In the genomic region with DNA sequence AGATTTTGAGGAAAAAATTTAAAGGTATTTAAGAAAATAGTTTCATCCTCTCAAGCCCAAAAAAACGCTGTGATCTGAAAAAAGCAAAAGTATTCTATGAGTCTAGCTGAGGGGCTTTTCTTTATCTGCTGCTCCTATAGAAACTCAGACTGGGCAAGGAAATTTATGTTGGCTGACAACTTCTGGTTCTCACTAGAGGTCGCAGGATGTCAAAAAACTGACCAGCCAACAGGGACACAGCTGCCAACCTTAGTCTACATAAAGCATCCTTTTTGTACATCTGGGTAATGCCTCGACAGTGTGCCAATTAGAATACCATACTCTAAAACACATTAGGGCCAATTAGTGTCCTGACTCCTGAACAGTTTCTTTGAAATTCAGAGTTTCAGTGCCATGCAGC, we compare ENCODE assay signal across 16 cellular contexts. TPM values are rescaled to one million over a fixed set of nuclear protein-coding genes. Genes with fewer than 3 reads are reported as not detected.
DNase-seq lines count a peak whose midpoint lies in the region; ATAC-seq, FAIRE-seq and TF ChIP-seq lines count a peak whose summit lies in the region.
"Had no signal": no experiment of that assay in that cellular context is flagged by ENCODE, and none has a peak within 500 bp of the region (broad histone marks: within the 10 kb centered on the region; RNA-seq: fewer than 3 reads in every experiment).

No MANE protein-coding gene starts in this region.

- H3K9me3 ChIP-seq in A549 (no peaks in the 10 kb centered on the region), H9 (ENCODE audit: control insufficient read depth, low read depth, low read length) (no peaks in the 10 kb centered on the region), Panc1 (ENCODE audit: control insufficient read depth, insufficient read depth, low read depth, low read length) (no peaks in the 10 kb centered on the region), endothelial cell of umbilical vein (replicated peaks; ENCODE audit: control insufficient read depth, insufficient read depth, low read length) (no peaks in the 10 kb centered on the region)
- H3K9me3 ChIP-seq: colonic mucosa, testis had no signal

- ATAC-seq in A549 (peak in 1 of 2 experiments; percentile 49; a peak in 1 of 6 replicates), Panc1 (no peak), GM18519 (IDR thresholded peaks at IDR 0.05; ENCODE audit: low FRiP score, unreplicated experiment) (no peak), GM19452 (IDR thresholded peaks at IDR 0.05; ENCODE audit: unreplicated experiment) (no peak)
- ATAC-seq: esophagus mucosa, left cardiac atrium had no signal

- TF ChIP-seq POLR2A in A549 (IDR thresholded peaks at IDR 0.05; ENCODE audit: low read length) (no peak), endothelial cell of umbilical vein (IDR thresholded peaks at IDR 0.05; ENCODE audit: low read depth, low read length) (no peak)

- no peak overlapping the region for H3T11ph ChIP-seq in H9 (ENCODE audit: low read length)

- H3K36me3 ChIP-seq in Panc1 (ENCODE audit: control insufficient read depth, insufficient read depth, low read length) (no peaks in the 10 kb centered on the region), endothelial cell of umbilical vein (ENCODE audit: control insufficient read depth in 2 of 2, extremely low read depth in 1 of 2, insufficient read depth in 2 of 2, low read length in 2 of 2) (no peaks in the 10 kb centered on the region)
- H3K36me3 ChIP-seq: colonic mucosa had no signal

- H3K4me3 ChIP-seq in A549 (no peak overlapping the region), Panc1 (ENCODE audit: low read depth in 2 of 2, low read length in 2 of 2) (no peak overlapping the region), endothelial cell of umbilical vein (replicated peaks in 1 of 3; ENCODE audit: insufficient read depth in 1 of 3, low read depth in 1 of 3, low read length in 3 of 3) (no peak overlapping the region)
- H3K4me3 ChIP-seq: colonic mucosa, testis had no signal

- H3K4ac ChIP-seq in H9 (ENCODE audit: low read depth, low read length), result no peak overlapping the region

- H3K27me3 Mint-ChIP-seq in H9 (ENCODE audit: low read depth), result no peaks in the 10 kb centered on the region; the same call in 1 of the 2 replicates

- H3K79me2 ChIP-seq in H9 (ENCODE audit: insufficient read depth, low read length) (no peaks in the 10 kb centered on the region), endothelial cell of umbilical vein (ENCODE audit: control insufficient read depth, insufficient read depth, low read length) (no peaks in the 10 kb centered on the region)

- no peaks in the 10 kb centered on the region for H3K79me1 ChIP-seq in H9 (ENCODE audit: insufficient read depth, low read depth, low read length, poor library complexity, severe bottlenecking)

- no peak overlapping the region for H3K27ac ChIP-seq in A549
- H3K27ac ChIP-seq in H9 (ENCODE audit: insufficient read length, low read depth, low read length), result no peak overlapping the region
- no peak overlapping the region for H3K27ac ChIP-seq in Panc1 (ENCODE audit: low read length)
- no peak overlapping the region for H3K27ac ChIP-seq in endothelial cell of umbilical vein (ENCODE audit: insufficient read depth, low read depth, low read length)
- H3K27ac ChIP-seq: colonic mucosa, testis had no signal

- no peaks in the 10 kb centered on the region for H3K9me1 ChIP-seq in endothelial cell of umbilical vein (replicated peaks; ENCODE audit: control insufficient read depth, extremely low read depth, insufficient read depth, low read length)

- H2BK12ac ChIP-seq in H9 (ENCODE audit: insufficient read length, low read depth, low read length), result no peak overlapping the region

- H3K4me1 ChIP-seq in A549 (no peaks in the 10 kb centered on the region), H9 (ENCODE audit: insufficient read depth, low read length) (no peaks in the 10 kb centered on the region), Panc1 (ENCODE audit: control insufficient read depth, insufficient read depth, low read length) (no peaks in the 10 kb centered on the region), endothelial cell of umbilical vein (ENCODE audit: control insufficient read depth, extremely low read depth, insufficient read depth, low read length) (no peaks in the 10 kb centered on the region)
- H3K4me1 ChIP-seq: colonic mucosa, testis had no signal

- H3K27me3 ChIP-seq in H9 (ENCODE audit: insufficient read depth, low read length) (no peaks in the 10 kb centered on the region), Panc1 (ENCODE audit: control insufficient read depth, insufficient read depth, low read length) (no peaks in the 10 kb centered on the region), endothelial cell of umbilical vein (ENCODE audit: control insufficient read depth in 2 of 2, insufficient read depth in 2 of 2, low read length in 2 of 2) (no peaks in the 10 kb centered on the region)
- H3K27me3 ChIP-seq: colonic mucosa, testis had no signal

- H3K23me2 ChIP-seq in H9 (ENCODE audit: insufficient read length, low read depth, low read length, poor library complexity, severe bottlenecking), result no peaks in the 10 kb centered on the region

- H2BK20ac ChIP-seq in H9 (ENCODE audit: low read depth, low read length, poor library complexity, severe bottlenecking), result no peak overlapping the region

- no peak overlapping the region for H2BK15ac ChIP-seq in H9 (ENCODE audit: low read depth, low read length)

- H3K27ac Mint-ChIP-seq in H9, result no peak overlapping the region
- H3K27ac Mint-ChIP-seq: progenitor cell of endocrine pancreas; T-helper 1 cell treated with Interleukin-12 subunit alpha and Interleukin-12 subunit beta and Interleukin-4 antibody, amounts not matched to agents 30 μg/mL and 1 μg/mL, for 36 hours had no signal

- no peak overlapping the region for H2BK5ac ChIP-seq in H9 (ENCODE audit: insufficient read length, low read length)

- H3K4me3 Mint-ChIP-seq in H9, result no peak overlapping the region
- H3K4me3 Mint-ChIP-seq: T-helper 1 cell treated with Interleukin-12 subunit alpha and Interleukin-12 subunit beta and Interleukin-4 antibody, amounts not matched to agents 30 μg/mL and 1 μg/mL, for 36 hours had no signal

- H3K18ac ChIP-seq in H9 (ENCODE audit: insufficient read length, low read depth, low read length), result no peak overlapping the region

- no peak overlapping the region for H3K23ac ChIP-seq in H9 (ENCODE audit: insufficient read length, low read depth, low read length)

- H4K8ac ChIP-seq in H9 (replicated peaks; ENCODE audit: insufficient read length, low read depth, low read length), result no peak overlapping the region

- no peak for FAIRE-seq in A549 (lab: Jason Lieb, UNC)
- FAIRE-seq in endothelial cell of umbilical vein (lab: Jason Lieb, UNC), result peak; percentile 75

- TF ChIP-seq RAD21 in A549 (conservative IDR thresholded peaks at IDR 0.05 in 1 of 2, IDR thresholded peaks at IDR 0.05 in 1 of 2), result peak; percentile 23 to 44; a peak in 2 of 5 replicates

- TF ChIP-seq CTCF in A549 (IDR thresholded peaks at IDR 0.05) (peak; percentile 18; the same call in 1 of the 3 replicates), H9 (conservative IDR thresholded peaks at IDR 0.05) (peak; percentile 20; the same call in 1 of the 3 replicates), Panc1 (IDR thresholded peaks at IDR 0.05) (peak; percentile 47), endothelial cell of umbilical vein (IDR thresholded peaks at IDR 0.05; ENCODE audit: extremely low read depth in 1 of 2, insufficient read depth in 1 of 2, low read depth in 1 of 2, low read length in 2 of 2) (peak in 1 of 2 donors; percentile 1)

- no peak overlapping the region for H4K91ac ChIP-seq in H9 (ENCODE audit: insufficient read length, low read depth, low read length)

- no peak overlapping the region for H2AK5ac ChIP-seq in H9 (ENCODE audit: insufficient read length, low read length)

- DNase-seq in A549 (ENCODE audit: low read depth in 1 of 2, low spot score in 1 of 2) (peak in 1 of 2 experiments; percentile 8), H9 (no peak), Panc1 (ENCODE audit: low read depth, low spot score) (no peak), endothelial cell of umbilical vein (ENCODE audit: low read depth, low spot score) (peak; percentile 36), G401 (ENCODE audit: low spot score) (no peak), iPS-NIHi7 (ENCODE audit: extremely low spot score) (no peak)
- DNase-seq: colonic mucosa, left cardiac atrium, MM.1S, testis had no signal

- no peak overlapping the region for H2BK120ac ChIP-seq in H9 (ENCODE audit: low read depth, low read length, poor library complexity, severe bottlenecking)

- POLR2A ChIA-PET in A549 (lab: Yijun Ruan, JAX) (no interaction called here), Panc1 (lab: Charles Lee) (no interaction called here), endothelial cell of umbilical vein (lab: Charles Lee) (no interaction called here)

- no peak overlapping the region for H4K5ac ChIP-seq in H9 (ENCODE audit: insufficient read length, low read depth, low read length)

- intact Hi-C loops in Panc1 (cut with micrococcal nuclease; ENCODE audit: unreplicated experiment), result loop anchor here (10.0 kb wide), 2 partner anchors 221 to 329 kb away; no protein-coding TSS in a partner anchor
- intact Hi-C loops in endothelial cell of umbilical vein (cut with micrococcal nuclease), result loop anchor here (1.0 kb wide), 1 partner anchor 228 kb away; no protein-coding TSS in a partner anchor

- CTCF ChIA-PET in A549 (lab: Yijun Ruan, JAX) (no interaction called here), Panc1 (lab: Charles Lee) (no interaction called here), endothelial cell of umbilical vein (lab: Charles Lee) (interaction anchor here (0.6 to 2.2 kb wide), 5 partner anchors 9 to 371 kb away, joined by 3 to 10 read pairs (median 4); no protein-coding TSS in a partner anchor)

- H4K20me1 ChIP-seq in H9 (ENCODE audit: control insufficient read depth, insufficient read depth, insufficient read length) (no peaks in the 10 kb centered on the region), endothelial cell of umbilical vein (replicated peaks; ENCODE audit: control insufficient read depth, extremely low read depth, insufficient read depth, low read length) (no peaks in the 10 kb centered on the region)

- in situ Hi-C loops in Panc1 (cut with HindIII; ENCODE audit: low pct_unique_long_range_greater_than_20kb, low sequenced_read_pairs), result no loop called here
- in situ Hi-C loops in G401 (cut with HindIII; ENCODE audit: low sequenced_read_pairs), result no loop called here

- dilution Hi-C loops in endothelial cell of umbilical vein (cut with MboI; ENCODE audit: extremely low pct_ligation_motif_present, low sequenced_read_pairs), result no loop called here

- H3K4me2 ChIP-seq in A549, result no peak overlapping the region
- no peak overlapping the region for H3K4me2 ChIP-seq in H9 (ENCODE audit: insufficient read depth, insufficient read length, low read length)
- no peak overlapping the region for H3K4me2 ChIP-seq in endothelial cell of umbilical vein (ENCODE audit: insufficient read depth, low read length)

- H2AFZ ChIP-seq in H9 (ENCODE audit: low read length) (no peak overlapping the region), endothelial cell of umbilical vein (ENCODE audit: low read depth, low read length) (no peak overlapping the region)

- peaks cover 4 to 9% of the 10 kb centered on the region in 2 experiments for H3K4me1 Mint-ChIP-seq in H9

- H3K36me3 Mint-ChIP-seq in H9 (ENCODE audit: insufficient read depth in 1 of 3, low read depth in 3 of 3), result no peaks in the 10 kb centered on the region

- WGBS in A549 (ENCODE audit: missing lambda C conversion rate), result 5% methylated on average over 3 of the region's 3 CpGs
- no CpG with 5 or more reads among the region's 3 CpGs for WGBS in H9 (ENCODE audit: extremely low coverage, insufficient read length, low lambda C conversion rate)

- H3K9ac ChIP-seq in H9 (ENCODE audit: extremely low read depth, insufficient read length, low read length) (no peak overlapping the region), endothelial cell of umbilical vein (replicated peaks; ENCODE audit: extremely low read depth, insufficient read depth, low read length) (no peak overlapping the region)

- H3K14ac ChIP-seq in H9 (ENCODE audit: insufficient read depth, low read length), result no peak overlapping the region

- H3K9me3 Mint-ChIP-seq in H9, result no peaks in the 10 kb centered on the region
- H3K9me3 Mint-ChIP-seq: T-helper 1 cell treated with Interleukin-12 subunit alpha and Interleukin-12 subunit beta and Interleukin-4 antibody, amounts not matched to agents 30 μg/mL and 1 μg/mL, for 36 hours had no signal

- H3K56ac ChIP-seq in H9 (ENCODE audit: insufficient read length, low read depth, low read length), result no peak overlapping the region

- no peak for TF ChIP-seq EP300 in A549 (IDR thresholded peaks at IDR 0.05)

- BruUV-seq in Panc1 (replicated peaks; lab: Mats Ljungman, UMichigan) (no TSS peak), endothelial cell of umbilical vein (replicated peaks; lab: Mats Ljungman, UMichigan) (no TSS peak)

RNA-seq across cellular contexts. Expression of gene TLL1, which starts 8.8 kb away (rescaled TPM):
- polyA plus RNA-seq in A549 (2011; rRNA removed) (0.01 TPM in 1 of 2 replicates, not detected in the other), A549 (2017; fragmentation: RNase III; extraction: RNeasy Plus Mini Kit Qiagen cat#74134 plus additional on column Dnase treatment) (0.12 to 0.13 TPM (median 0.12 TPM) in 3 replicates), endothelial cell of umbilical vein (0.25 and 0.41 TPM in 2 replicates)
- not detected in 2 replicates for polyA plus RNA-seq in A549 (2012; cell fraction: cytosol; rRNA removed)
- not detected in 2 replicates for polyA plus RNA-seq in A549 (2012; cell fraction: nucleus; rRNA removed)
- not detected in 2 replicates for polyA minus RNA-seq in A549 (2011; rRNA and poly(A)+ RNA removed)
- total RNA-seq in H9 (2021) (not detected in 2 replicates), Panc1 (2021; ENCODE audit: unreplicated experiment) (0.41 TPM), endothelial cell of umbilical vein (1.3 and 1.4 TPM in 2 replicates)
- 0.24 TPM for polyA plus RNA-seq in Panc1 (2012; ENCODE audit: insufficient read length)
- polyA plus RNA-seq in endothelial cell of umbilical vein (2011; cell fraction: cytosol; rRNA removed), result 0.54 and 0.56 TPM in 2 replicates
- 0.90 and 1.5 TPM in 2 replicates for polyA plus RNA-seq in endothelial cell of umbilical vein (2011; cell fraction: nucleus; rRNA removed)
- 1.7 and 4.6 TPM in 2 replicates for polyA plus RNA-seq in endothelial cell of umbilical vein (2012)
- polyA minus RNA-seq in endothelial cell of umbilical vein, result 2.2 and 3.2 TPM in 2 replicates
- polyA minus RNA-seq in endothelial cell of umbilical vein (2011; cell fraction: cytosol; rRNA and poly(A)+ RNA removed), result 0.41 TPM
- polyA minus RNA-seq in endothelial cell of umbilical vein (2011; cell fraction: nucleus; rRNA and poly(A)+ RNA removed), result 4.6 and 4.9 TPM in 2 replicates
- 0.98 and 1.4 TPM in 2 replicates for total RNA-seq in G401 (2014; rRNA removed; shearing (Covaris generic))
- total RNA-seq: myocyte, progenitor cell of endocrine pancreas had no signal
